ENCODE assay signal across 12 cellular contexts in the genomic region with DNA sequence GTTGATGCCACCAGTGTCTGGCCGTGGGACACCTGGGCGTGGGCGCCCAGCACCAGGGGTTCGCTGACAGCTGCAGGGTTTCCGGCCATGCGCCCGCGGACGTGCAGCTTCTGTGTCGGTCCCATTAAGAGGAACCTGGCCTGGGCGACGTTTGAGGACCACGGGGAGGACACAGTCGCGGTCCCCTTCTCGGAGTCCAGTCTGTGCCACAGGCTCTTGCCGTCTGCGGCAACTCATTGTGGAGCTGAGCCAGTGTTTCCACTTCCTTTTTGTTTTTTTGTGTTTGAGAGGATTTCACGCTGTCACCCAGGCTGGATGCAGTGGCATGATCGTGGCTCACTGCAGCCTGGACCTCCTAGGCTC. TPM values are rescaled to one million over a fixed set of nuclear protein-coding genes. Genes with fewer than 3 reads are reported as not detected.
DNase-seq lines count a peak whose midpoint lies in the region; ATAC-seq and TF ChIP-seq lines count a peak whose summit lies in the region.
"Had no signal": no experiment of that assay in that cellular context is flagged by ENCODE, and none has a peak within 500 bp of the region (broad histone marks: within the 10 kb centered on the region; RNA-seq: fewer than 3 reads in every experiment).

No MANE protein-coding gene starts in this region.

- no peaks in the 10 kb centered on the region for H3K27me3 ChIP-seq in Peyer's patch
- H3K27me3 ChIP-seq in sigmoid colon, result peaks cover 0 to 31% (median 0%) of the 10 kb centered on the region in 3 donors

- peaks cover 9 to 17% of the 10 kb centered on the region in 2 donors for H3K36me3 Mint-ChIP-seq in activated T-cell treated with anti-CD3 and anti-CD28 coated beads, Interleukin-2, amount 50 U/mL, for 72 hours (ENCODE audit: insufficient read depth in 2 of 2)
- peaks cover 3% of the 10 kb centered on the region for H3K36me3 Mint-ChIP-seq in effector memory CD8-positive, alpha-beta T cell (ENCODE audit: insufficient read depth)

- H3K27me3 Mint-ChIP-seq in activated T-cell treated with anti-CD3 and anti-CD28 coated beads, Interleukin-2, amount 50 U/mL, for 72 hours (ENCODE audit: low read depth), result peaks cover 10% of the 10 kb centered on the region
- H3K27me3 Mint-ChIP-seq in effector memory CD8-positive, alpha-beta T cell, result peaks cover 0 to 23% of the 10 kb centered on the region in 2 donors

- H3K27ac ChIP-seq in Peyer's patch (no peak overlapping the region), sigmoid colon (no peak overlapping the region)
- H3K27ac ChIP-seq: neutrophil had no signal

- WGBS in sigmoid colon, 2 donors, result 72% methylated on average over 20 of the region's 20 CpGs

- ATAC-seq in activated T-cell treated with anti-CD3 and anti-CD28 coated beads, Interleukin-2, amount 50 U/mL, for 72 hours (replicated peaks in 1 of 2), result no peak
- ATAC-seq in effector memory CD8-positive, alpha-beta T cell (replicated peaks), result no peak
- ATAC-seq in GM19328 (IDR thresholded peaks at IDR 0.05; ENCODE audit: unreplicated experiment) (no peak), GM21447 (IDR thresholded peaks at IDR 0.05; ENCODE audit: unreplicated experiment) (no peak)

- H3K9me3 ChIP-seq in Peyer's patch (peaks cover 0 to 6% (median 3%) of the 10 kb centered on the region in 4 donors), sigmoid colon (peaks cover 0 to 3% (median 1%) of the 10 kb centered on the region in 4 donors)

- no peak overlapping the region for H3K27ac Mint-ChIP-seq in activated T-cell treated with anti-CD3 and anti-CD28 coated beads, Interleukin-2, amount 50 U/mL, for 72 hours
- H3K27ac Mint-ChIP-seq in effector memory CD8-positive, alpha-beta T cell, result no peak overlapping the region

- peaks cover 15% of the 10 kb centered on the region for H3K4me1 Mint-ChIP-seq in activated T-cell treated with anti-CD3 and anti-CD28 coated beads, Interleukin-2, amount 50 U/mL, for 72 hours (ENCODE audit: low read depth)
- peaks cover 9 to 16% of the 10 kb centered on the region in 2 donors for H3K4me1 Mint-ChIP-seq in effector memory CD8-positive, alpha-beta T cell (ENCODE audit: low read depth in 2 of 2)

- intact Hi-C loops in sigmoid colon (cut with DNase I), result loop anchor here (2.0 to 5.0 kb wide), 3 partner anchors 95 to 190 kb away; a partner anchor contains a TSS

- TF ChIP-seq EP300 in sigmoid colon (IDR thresholded peaks at IDR 0.05), result no peak

- peaks cover 0 to 32% (median 10%) of the 10 kb centered on the region in 4 donors for H3K4me1 ChIP-seq in Peyer's patch
- H3K4me1 ChIP-seq in sigmoid colon, result peaks cover 0 to 27% (median 23%) of the 10 kb centered on the region in 4 donors

- peaks cover 0 to 4% of the 10 kb centered on the region in 2 donors for H3K9me3 Mint-ChIP-seq in activated T-cell treated with anti-CD3 and anti-CD28 coated beads, Interleukin-2, amount 50 U/mL, for 72 hours
- H3K9me3 Mint-ChIP-seq in effector memory CD8-positive, alpha-beta T cell, result no peaks in the 10 kb centered on the region

- TF ChIP-seq CTCF in Peyer's patch (IDR thresholded peaks at IDR 0.05) (no peak), sigmoid colon (IDR thresholded peaks at IDR 0.05) (no peak)

- H3K4me3 Mint-ChIP-seq in activated T-cell treated with anti-CD3 and anti-CD28 coated beads, Interleukin-2, amount 50 U/mL, for 72 hours, result peak overlapping the region; percentile 55 to 86
- H3K4me3 Mint-ChIP-seq in effector memory CD8-positive, alpha-beta T cell, result peak overlapping the region; percentile 41 to 50

- H3K36me3 ChIP-seq in Peyer's patch (no peaks in the 10 kb centered on the region), sigmoid colon (peaks cover 0 to 9% (median 0%) of the 10 kb centered on the region in 4 donors)
- H3K36me3 ChIP-seq: neutrophil had no signal

- TF ChIP-seq POLR2A in Peyer's patch (IDR thresholded peaks at IDR 0.05), result no peak
- TF ChIP-seq POLR2A in sigmoid colon (IDR thresholded peaks at IDR 0.05), result no peak

- no peak for DNase-seq in activated T-cell treated with anti-CD3 and anti-CD28 coated beads, Interleukin-2, amount 50 U/mL, for 72 hours
- DNase-seq in activated T-cell treated with anti-CD3 and anti-CD28 coated beads for 4 hours (no peak), Peyer's patch (peak in 2 of 3 donors; percentile 36 to 42), sigmoid colon (peak; percentile 69), HuH-7 (ENCODE audit: low spot score) (no peak)
- no peak for DNase-seq in effector memory CD8-positive, alpha-beta T cell

- H3K4me3 ChIP-seq in Peyer's patch (no peak overlapping the region), sigmoid colon (no peak overlapping the region)

RNA-seq across cellular contexts. Expression of a gene that starts 1.6 kb away (rescaled TPM):
- 10 to 100 TPM; 18.0 to 18.6 TPM for total RNA-seq in activated T-cell treated with anti-CD3 and anti-CD28 coated beads, Interleukin-2, amount 50 U/mL, for 72 hours
- total RNA-seq in Peyer's patch (10 to 100 TPM; 14.0 to 32.0 (median 22.7) TPM), sigmoid colon (10 to 100 TPM in 2 of 4 donors, 1 to 10 TPM in 2; 7.9 to 13.8 (median 10.4) TPM)
- polyA plus RNA-seq in sigmoid colon, result 10 to 100 TPM in 1 of 3 donors, 1 to 10 TPM in 2; 6.6 to 25.3 (median 6.9) TPM

RNA-seq across cellular contexts. Expression of a gene that starts 43.3 kb away (rescaled TPM):
- total RNA-seq in activated T-cell treated with anti-CD3 and anti-CD28 coated beads, Interleukin-2, amount 50 U/mL, for 72 hours, result under 1 TPM in 1 of 2 donors, not detected in 1; 0.12 TPM
- 1 to 10 TPM in 1 of 4 donors, not detected in 3; 1.3 TPM for total RNA-seq in Peyer's patch
- total RNA-seq in sigmoid colon, result not detected
- 1 to 10 TPM in 2 of 3 donors, under 1 TPM in 1; 0.60 to 3.7 (median 1.9) TPM for polyA plus RNA-seq in sigmoid colon
- total RNA-seq: fibroblast of villous mesenchyme had no signal

RNA-seq across cellular contexts. Expression of a gene that starts 56.2 kb away (rescaled TPM):
- total RNA-seq in activated T-cell treated with anti-CD3 and anti-CD28 coated beads, Interleukin-2, amount 50 U/mL, for 72 hours, result under 1 TPM in 1 of 2 donors, not detected in 1; 0.36 TPM
- 1 to 10 TPM in 3 of 4 donors, not detected in 1; 1.6 to 3.6 (median 1.8) TPM for total RNA-seq in Peyer's patch
- not detected for total RNA-seq in sigmoid colon
- under 1 TPM; 0.46 to 0.70 (median 0.60) TPM for polyA plus RNA-seq in sigmoid colon
- total RNA-seq: fibroblast of villous mesenchyme, G401 had no signal
- polyA plus RNA-seq: keratinocyte had no signal

Comparison
In these comparisons a context has a peak if more than half of its experiments do, and no peak if none do; other contexts are left out.
1. DNase-seq: peak in Peyer's patch (2 of 3) and sigmoid colon (single experiment); none in activated T-cell treated with anti-CD3 and anti-CD28 coated beads, Interleukin-2, amount 50 U/mL, for 72 hours (0 of 2), activated T-cell treated with anti-CD3 and anti-CD28 coated beads for 4 hours (single experiment), effector memory CD8-positive, alpha-beta T cell (0 of 3) and HuH-7 (single experiment).